Comparison of ENCODE assay signal across 9 cellular contexts in genomic region chr17:1484060-1484535, GRCh38. TPM values are rescaled to one million over a fixed set of nuclear protein-coding genes. Genes with fewer than 3 reads are reported as not detected.
DNase-seq lines count a peak whose midpoint lies in the region; ATAC-seq and TF ChIP-seq lines count a peak whose summit lies in the region.
"Had no signal": no experiment of that assay in that cellular context is flagged by ENCODE, and none has a peak within 500 bp of the region (broad histone marks: within the 10 kb centered on the region; RNA-seq: fewer than 3 reads in every experiment).

No MANE protein-coding gene starts in this region.

- H3K27ac Mint-ChIP-seq in activated CD8-positive, alpha-beta memory T cell treated with anti-CD3 and anti-CD28 coated beads, Interleukin-2, amount 10 ng/mL, durations not matched to agents 7 days and 5 days, result no peak overlapping the region
- H3K27ac Mint-ChIP-seq in activated T-helper 17 cell treated with anti-CD3 and anti-CD28 coated beads, Interleukin-2, amount 50 U/mL, for 72 hours, result peak overlapping the region; percentile 15

- 88 to 92% methylated on average over 29 of the region's 29 CpGs for WGBS in lung, 2 donors
- 89% methylated on average over 23 of the region's 29 CpGs for WGBS in suprapubic skin

- TF ChIP-seq POLR2A in suprapubic skin (IDR thresholded peaks at IDR 0.05), result no peak

- no peaks in the 10 kb centered on the region for H3K27me3 ChIP-seq in lung (ENCODE audit: control insufficient read depth, insufficient read depth)
- H3K27me3 ChIP-seq in suprapubic skin, result no peaks in the 10 kb centered on the region

- CTCF ChIA-PET in activated CD8-positive, alpha-beta memory T cell treated with anti-CD3 and anti-CD28 coated beads, Interleukin-2, amount 10 ng/mL, durations not matched to agents 7 days and 5 days (lab: Charles Lee), result no interaction called here

- peaks cover 6% of the 10 kb centered on the region for H3K36me3 Mint-ChIP-seq in activated CD8-positive, alpha-beta memory T cell treated with anti-CD3 and anti-CD28 coated beads, Interleukin-2, amount 10 ng/mL, durations not matched to agents 7 days and 5 days
- peaks cover 55% of the 10 kb centered on the region for H3K36me3 Mint-ChIP-seq in activated T-helper 17 cell treated with anti-CD3 and anti-CD28 coated beads, Interleukin-2, amount 50 U/mL, for 72 hours (ENCODE audit: low read depth)

- peak overlapping the region; percentile 74 for H3K4me3 Mint-ChIP-seq in activated CD8-positive, alpha-beta memory T cell treated with anti-CD3 and anti-CD28 coated beads, Interleukin-2, amount 10 ng/mL, durations not matched to agents 7 days and 5 days
- peak overlapping the region; percentile 66 for H3K4me3 Mint-ChIP-seq in activated T-helper 17 cell treated with anti-CD3 and anti-CD28 coated beads, Interleukin-2, amount 50 U/mL, for 72 hours

- H3K9me3 ChIP-seq in lung (ENCODE audit: control insufficient read depth in 2 of 2, insufficient read depth in 1 of 2, low read length in 1 of 2), result no peaks in the 10 kb centered on the region
- no peaks in the 10 kb centered on the region for H3K9me3 ChIP-seq in suprapubic skin
- H3K9me3 ChIP-seq: neutrophil had no signal

- H3K9me3 Mint-ChIP-seq in activated CD8-positive, alpha-beta memory T cell treated with anti-CD3 and anti-CD28 coated beads, Interleukin-2, amount 10 ng/mL, durations not matched to agents 7 days and 5 days (ENCODE audit: low read depth), result no peaks in the 10 kb centered on the region
- H3K9me3 Mint-ChIP-seq in activated T-helper 17 cell treated with anti-CD3 and anti-CD28 coated beads, Interleukin-2, amount 50 U/mL, for 72 hours, result no peaks in the 10 kb centered on the region

- no peak for DNase-seq in activated CD8-positive, alpha-beta memory T cell treated with anti-CD3 and anti-CD28 coated beads, Interleukin-2, amount 10 ng/mL, durations not matched to agents 7 days and 5 days
- DNase-seq in activated CD8-positive, alpha-beta memory T cell treated with anti-CD3 and anti-CD28 coated beads, Interleukin-2, amount 50 U/mL, for 48 hours, result no peak
- DNase-seq in lung (ENCODE audit: low spot score) (no peak), suprapubic skin (ENCODE audit: low spot score in 2 of 2) (peak in 1 of 2 donors; percentile 79), DMS79 treated with DMSO at 0.1 percent for 48 hours (lab: John Stamatoyannopoulos, UW) (no peak), islet precursor cell (no peak), NCI-H187 treated with DMSO at 0.1 percent for 48 hours (lab: John Stamatoyannopoulos, UW) (no peak)

- H3K4me1 ChIP-seq in lung (ENCODE audit: control insufficient read depth in 2 of 2, insufficient read depth in 2 of 2, low read length in 2 of 2) (peaks cover 3 to 11% of the 10 kb centered on the region in 2 donors), suprapubic skin (peaks cover 53% of the 10 kb centered on the region)

- H3K27ac ChIP-seq in lung (ENCODE audit: low read depth in 1 of 2, low read length in 1 of 2) (peak overlapping the region; percentile 62 to 86), suprapubic skin (peak overlapping the region; percentile 97)
- H3K27ac ChIP-seq: neutrophil had no signal

- H3K27me3 Mint-ChIP-seq in activated CD8-positive, alpha-beta memory T cell treated with anti-CD3 and anti-CD28 coated beads, Interleukin-2, amount 10 ng/mL, durations not matched to agents 7 days and 5 days, result no peaks in the 10 kb centered on the region
- H3K27me3 Mint-ChIP-seq in activated T-helper 17 cell treated with anti-CD3 and anti-CD28 coated beads, Interleukin-2, amount 50 U/mL, for 72 hours, result no peaks in the 10 kb centered on the region

- TF ChIP-seq CTCF in lung (IDR thresholded peaks at IDR 0.05; ENCODE audit: control extremely low read depth, extremely low read depth) (no peak), suprapubic skin (IDR thresholded peaks at IDR 0.05) (no peak)

- no peak for TF ChIP-seq EP300 in suprapubic skin (IDR thresholded peaks at IDR 0.05)

- peaks cover 19% of the 10 kb centered on the region for H3K4me1 Mint-ChIP-seq in activated CD8-positive, alpha-beta memory T cell treated with anti-CD3 and anti-CD28 coated beads, Interleukin-2, amount 10 ng/mL, durations not matched to agents 7 days and 5 days
- peaks cover 5% of the 10 kb centered on the region for H3K4me1 Mint-ChIP-seq in activated T-helper 17 cell treated with anti-CD3 and anti-CD28 coated beads, Interleukin-2, amount 50 U/mL, for 72 hours

- no peak for ATAC-seq in activated CD8-positive, alpha-beta memory T cell treated with anti-CD3 and anti-CD28 coated beads, Interleukin-2, amount 10 ng/mL, durations not matched to agents 7 days and 5 days
- no peak for ATAC-seq in activated T-helper 17 cell treated with anti-CD3 and anti-CD28 coated beads, Interleukin-2, amount 50 U/mL, for 72 hours (replicated peaks)
- no peak for ATAC-seq in lung (ENCODE audit: insufficient read depth, low FRiP score)

- no peak overlapping the region for H3K4me3 ChIP-seq in lung
- peak overlapping the region; percentile 77 for H3K4me3 ChIP-seq in suprapubic skin

- H3K36me3 ChIP-seq in lung (ENCODE audit: control insufficient read depth in 2 of 2, insufficient read depth in 2 of 2, low read length in 2 of 2) (peaks cover 14 to 25% of the 10 kb centered on the region in 2 donors), suprapubic skin (peaks cover 46% of the 10 kb centered on the region)
- H3K36me3 ChIP-seq: neutrophil had no signal

RNA-seq across cellular contexts. Expression of gene MYO1C, which starts 8.4 kb away (rescaled TPM):
- total RNA-seq in activated CD8-positive, alpha-beta memory T cell treated with anti-CD3 and anti-CD28 coated beads, Interleukin-2, amount 10 ng/mL, durations not matched to agents 7 days and 5 days, result 10 to 100 TPM; 50.6 to 58.4 TPM
- 10 to 100 TPM; 46.6 to 51.0 TPM for total RNA-seq in activated T-helper 17 cell treated with anti-CD3 and anti-CD28 coated beads, Interleukin-2, amount 50 U/mL, for 72 hours
- total RNA-seq in lung (100 to 1,000 TPM; 101 to 237 TPM), suprapubic skin (100 to 1,000 TPM in 2 of 4 donors, 10 to 100 TPM in 2; 74.9 to 116 (median 103) TPM)
- polyA plus RNA-seq in lung, result 10 to 100 TPM; 73.4 to 78.5 TPM

RNA-seq across cellular contexts. Expression of gene CRK, which starts 28.1 kb away (rescaled TPM):
- total RNA-seq in activated CD8-positive, alpha-beta memory T cell treated with anti-CD3 and anti-CD28 coated beads, Interleukin-2, amount 10 ng/mL, durations not matched to agents 7 days and 5 days, result 10 to 100 TPM; 18.3 to 20.7 TPM
- total RNA-seq in activated T-helper 17 cell treated with anti-CD3 and anti-CD28 coated beads, Interleukin-2, amount 50 U/mL, for 72 hours, result 10 to 100 TPM; 15.5 to 21.6 TPM
- total RNA-seq in lung (10 to 100 TPM; 62.4 to 67.5 TPM), suprapubic skin (10 to 100 TPM; 38.9 to 53.7 (median 49.0) TPM)
- 10 to 100 TPM; 29.3 to 36.6 TPM for polyA plus RNA-seq in lung

RNA-seq across cellular contexts. Expression of gene INPP5K, which starts 32.3 kb away (rescaled TPM):
- 10 to 100 TPM; 40.6 to 43.4 TPM for total RNA-seq in activated CD8-positive, alpha-beta memory T cell treated with anti-CD3 and anti-CD28 coated beads, Interleukin-2, amount 10 ng/mL, durations not matched to agents 7 days and 5 days
- 10 to 100 TPM; 29.9 to 30.4 TPM for total RNA-seq in activated T-helper 17 cell treated with anti-CD3 and anti-CD28 coated beads, Interleukin-2, amount 50 U/mL, for 72 hours
- total RNA-seq in lung (10 to 100 TPM; 46.5 to 76.7 TPM), suprapubic skin (100 to 1,000 TPM in 3 of 4 donors, 10 to 100 TPM in 1; 91.8 to 160 (median 123) TPM)
- 10 to 100 TPM; 33.6 to 35.5 TPM for polyA plus RNA-seq in lung
